4 cellular contexts compared by ENCODE assay signal in the genomic region with DNA sequence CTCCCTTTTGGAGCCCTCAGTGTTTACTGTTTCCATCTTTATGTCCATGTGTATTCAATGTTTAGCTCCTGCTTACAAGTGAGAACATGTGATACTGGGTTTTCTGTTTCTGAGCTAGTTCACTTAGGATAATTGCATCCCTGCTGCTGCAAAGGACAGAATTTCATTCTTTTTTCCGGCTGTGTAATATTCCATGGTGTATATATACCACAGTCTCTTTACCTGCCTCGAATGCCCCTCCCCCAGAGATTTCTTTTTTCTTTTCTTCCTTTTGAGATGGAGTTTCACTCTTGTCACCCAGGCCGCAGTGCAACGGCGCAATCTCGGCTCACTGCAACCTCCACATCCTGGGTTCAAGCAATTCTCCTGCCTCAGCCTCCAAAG.
"Had no signal": no experiment of that assay in that cellular context is flagged by ENCODE, and none has a peak within 500 bp of the region (broad histone marks: within the 10 kb centered on the region; RNA-seq: fewer than 3 reads in every experiment).

No MANE protein-coding gene starts in this region.

- FAIRE-seq: G401.6, GM12892 had no signal

- DNase-seq: GF-D8 had no signal

- H3K4me3 ChIP-seq: GM12878 had no signal
